Comparison of ENCODE assay signal across 27 cellular contexts in genomic region chr20:31770243-31770642, GRCh38. TPM values are rescaled to one million over a fixed set of nuclear protein-coding genes. Genes with fewer than 3 reads are reported as not detected.
A peak's percentile ranks its signal among the peaks of the same experiment; 100 is the strongest.
DNase-seq lines count a peak whose midpoint lies in the region; ATAC-seq and TF ChIP-seq lines count a peak whose summit lies in the region.
"Had no signal": no experiment of that assay in that cellular context is flagged by ENCODE, and none has a peak within 500 bp of the region (broad histone marks: within the 10 kb centered on the region; RNA-seq: fewer than 3 reads in every experiment).

No MANE protein-coding gene starts in this region.

- 0 out of 2 replicates have a peak overlapping the region, but pooled peaks have one; percentile 18 for H3K4me3 ChIP-seq in LNCaP clone FGC (ENCODE audit: low read depth, low read length)
- H3K4me3 ChIP-seq in skeletal muscle satellite cell (ENCODE audit: low read length) = peak overlapping the region; percentile 49
- H3K4me3 ChIP-seq: GM12878, hepatocyte had no signal

- peaks cover 33% of the 10 kb centered on the region for H3K36me3 ChIP-seq in skeletal muscle satellite cell (ENCODE audit: insufficient read depth, low read length)

- H3K4me1 Mint-ChIP-seq in CD4-positive, alpha-beta T cell (ENCODE audit: low read depth) = peaks cover 6% of the 10 kb centered on the region
- H3K4me1 Mint-ChIP-seq: CD14-positive monocyte, memory B cell had no signal

- no peaks in the 10 kb centered on the region for H3K27me3 Mint-ChIP-seq in CD4-positive, alpha-beta T cell
- H3K27me3 Mint-ChIP-seq: activated naive CD4-positive, alpha-beta T cell treated with anti-CD3 and anti-CD28 coated beads, Interleukin-2, amount 50 U/mL, for 24 hours; memory B cell; type B pancreatic cell had no signal

- no peaks in the 10 kb centered on the region for H3K9me3 Mint-ChIP-seq in CD4-positive, alpha-beta T cell
- H3K9me3 Mint-ChIP-seq: activated naive CD4-positive, alpha-beta T cell treated with anti-CD3 and anti-CD28 coated beads, Interleukin-2, amount 50 U/mL, for 24 hours; CD14-positive monocyte; memory B cell; type B pancreatic cell had no signal

- intact Hi-C loops in CD4-positive, alpha-beta T cell (cut with DNase I, micrococcal nuclease) = no loop called here

- no peaks in the 10 kb centered on the region for H3K9me3 ChIP-seq in CD4-positive, alpha-beta T cell (ENCODE audit: control insufficient read depth, low read length)
- no peaks in the 10 kb centered on the region for H3K9me3 ChIP-seq in skeletal muscle satellite cell (replicated peaks; ENCODE audit: low read length)

- H3K4me1 ChIP-seq in skeletal muscle satellite cell (ENCODE audit: control insufficient read depth, insufficient read depth, low read length) = peaks cover 11% of the 10 kb centered on the region

- H3K4me2 ChIP-seq in skeletal muscle satellite cell (ENCODE audit: low read length) = peak overlapping the region; percentile 67
- H3K4me2 ChIP-seq: hepatocyte had no signal

- POLR2A ChIA-PET in CD4-positive, alpha-beta T cell (lab: Charles Lee) = no interaction called here

- peak overlapping the region; percentile 25 for H3K4me3 Mint-ChIP-seq in CD4-positive, alpha-beta T cell
- H3K4me3 Mint-ChIP-seq: activated naive CD4-positive, alpha-beta T cell treated with anti-CD3 and anti-CD28 coated beads, Interleukin-2, amount 50 U/mL, for 24 hours; CD14-positive monocyte; memory B cell; type B pancreatic cell had no signal

- CTCF ChIA-PET in CD4-positive, alpha-beta T cell (lab: Charles Lee) = interaction anchor here (0.6 kb wide), 1 partner anchor 617 kb away, joined by 3 read pairs; no protein-coding TSS in a partner anchor

- H3K27ac ChIP-seq in CD4-positive, alpha-beta T cell (ENCODE audit: low read depth, low read length) = no peak overlapping the region
- H3K27ac ChIP-seq: epithelial cell of prostate, hepatocyte, HL-60 had no signal

- ATAC-seq in CD4-positive, alpha-beta T cell (ENCODE audit: poor library complexity) = no peak
- no peak for ATAC-seq in HG03175 (IDR thresholded peaks at IDR 0.05; ENCODE audit: unreplicated experiment)
- no peak for ATAC-seq in stimulated activated naive CD8-positive, alpha-beta T cell treated with anti-CD3 and anti-CD28 coated beads, Interleukin-15, Interleukin-2, amounts not matched to agents 100 U/mL and 50 U/mL, for 24 hours
- ATAC-seq: GM12878, left colon had no signal

- H3K27ac Mint-ChIP-seq in CD4-positive, alpha-beta T cell = peak overlapping the region; percentile 36
- H3K27ac Mint-ChIP-seq: activated naive CD4-positive, alpha-beta T cell treated with anti-CD3 and anti-CD28 coated beads, Interleukin-2, amount 50 U/mL, for 24 hours; memory B cell; type B pancreatic cell had no signal

- H3K27me3 ChIP-seq in CD4-positive, alpha-beta T cell (ENCODE audit: control insufficient read depth, insufficient read depth, low read length) = no peaks in the 10 kb centered on the region
- no peaks in the 10 kb centered on the region for H3K27me3 ChIP-seq in skeletal muscle satellite cell (ENCODE audit: control insufficient read depth, insufficient read depth, low read length)
- H3K27me3 ChIP-seq: hepatocyte had no signal

- peak overlapping the region; percentile 57 for H3K9ac ChIP-seq in skeletal muscle satellite cell (ENCODE audit: low read depth, low read length)

- no peaks in the 10 kb centered on the region for H3K36me3 Mint-ChIP-seq in CD4-positive, alpha-beta T cell (ENCODE audit: low read depth)
- H3K36me3 Mint-ChIP-seq: activated naive CD4-positive, alpha-beta T cell treated with anti-CD3 and anti-CD28 coated beads, Interleukin-2, amount 50 U/mL, for 24 hours; memory B cell had no signal

- no peak for DNase-seq in CD4-positive, alpha-beta T cell
- DNase-seq in LNCaP clone FGC (ENCODE audit: low read depth) (no peak), fibroblast of peridontal ligament (ENCODE audit: extremely low read depth) (peak; percentile 70)
- DNase-seq in activated naive CD4-positive, alpha-beta T cell treated with anti-CD3 and anti-CD28 coated beads, Interleukin-2, amount 50 U/mL, for 16 hours = no peak
- no peak for DNase-seq in stimulated activated naive CD8-positive, alpha-beta T cell treated with anti-CD3 and anti-CD28 coated beads, Interleukin-15, Interleukin-2, amounts not matched to agents 100 U/mL and 50 U/mL, for 24 hours
- DNase-seq: activated CD4-positive, alpha-beta T cell treated with anti-CD3 and anti-CD28 coated beads, Interleukin-2, amount 50 U/mL, for 1 hour; amygdala; effector CD4-positive, alpha-beta T cell; EL; HCEC 1CT; Karpas-422; left colon; NCI-H510A; small intestine; stimulated activated CD8-positive, alpha-beta memory T cell treated with anti-CD3 and anti-CD28 coated beads, Interleukin-4, amount 100 ng/mL, for 48 hours; SW 1271; T1000 had no signal

- no peak for TF ChIP-seq CTCF in CD4-positive, alpha-beta T cell (IDR thresholded peaks at IDR 0.05)
- no peak for TF ChIP-seq CTCF in LNCaP clone FGC (IDR thresholded peaks at IDR 0.05; ENCODE audit: control insufficient read depth, extremely low read depth, insufficient read depth)

RNA-seq across cellular contexts. Expression of gene TPX2, which starts 31.2 kb away (rescaled TPM):
- under 1 TPM; 0.85 to 0.89 TPM for total RNA-seq in CD4-positive, alpha-beta T cell
- total RNA-seq in skeletal muscle satellite cell (2012; rRNA removed) = 45.4 and 60.7 TPM in 2 replicates

RNA-seq across cellular contexts. Expression of gene BCL2L1, which starts 47.6 kb away (rescaled TPM):
- 10 to 100 TPM; 11.8 to 11.9 TPM for total RNA-seq in CD4-positive, alpha-beta T cell
- 158 and 187 TPM in 2 replicates for total RNA-seq in skeletal muscle satellite cell (2012; rRNA removed)

RNA-seq across cellular contexts. Expression of gene MYLK2, which starts 48.9 kb away (rescaled TPM):
- not detected for total RNA-seq in CD4-positive, alpha-beta T cell
- total RNA-seq in skeletal muscle satellite cell (2012; rRNA removed) = 0.22 and 0.25 TPM in 2 replicates
- total RNA-seq: hepatocyte had no signal
